10 cellular contexts compared by ENCODE assay signal in genomic region chr10:79136227-79137005, GRCh38.
DNase-seq lines count a peak whose midpoint lies in the region; ATAC-seq and TF ChIP-seq lines count a peak whose summit lies in the region.
"Had no signal": no experiment of that assay in that cellular context is flagged by ENCODE, and none has a peak within 500 bp of the region (broad histone marks: within the 10 kb centered on the region; RNA-seq: fewer than 3 reads in every experiment).

No MANE protein-coding gene starts in this region.

- H3K4me1 Mint-ChIP-seq in effector memory CD8-positive, alpha-beta T cell (ENCODE audit: low read depth in 2 of 2) = peaks cover 30 to 31% of the 10 kb centered on the region in 2 donors
- peaks cover 65% of the 10 kb centered on the region for H3K4me1 Mint-ChIP-seq in osteocyte (ENCODE audit: unreplicated experiment)

- H3K36me3 Mint-ChIP-seq in effector memory CD8-positive, alpha-beta T cell (ENCODE audit: insufficient read depth) = peaks cover 7% of the 10 kb centered on the region
- H3K36me3 Mint-ChIP-seq in osteocyte (ENCODE audit: unreplicated experiment) = peaks cover 19% of the 10 kb centered on the region

- H3K4me1 ChIP-seq in DND-41 (ENCODE audit: insufficient read depth, low read length) = peaks cover 60% of the 10 kb centered on the region

- peak overlapping the region; percentile 73 to 79 for H3K4me3 Mint-ChIP-seq in effector memory CD8-positive, alpha-beta T cell
- H3K4me3 Mint-ChIP-seq in osteocyte (ENCODE audit: unreplicated experiment) = peak overlapping the region; percentile 39

- no peaks in the 10 kb centered on the region for H3K27me3 Mint-ChIP-seq in effector memory CD8-positive, alpha-beta T cell
- H3K27me3 Mint-ChIP-seq in osteocyte (ENCODE audit: unreplicated experiment) = no peaks in the 10 kb centered on the region

- ATAC-seq in DND-41 (ENCODE audit: insufficient read depth, low read depth) (peak; percentile 14), HG02623 (IDR thresholded peaks at IDR 0.05; ENCODE audit: unreplicated experiment) (no peak)
- no peak for ATAC-seq in effector memory CD8-positive, alpha-beta T cell (replicated peaks)

- H3K4me2 ChIP-seq in DND-41 (ENCODE audit: insufficient read depth, low read length) = peak overlapping the region; percentile 71

- peak overlapping the region in 1 of 2 experiments; percentile 52; a peak in 2 of 4 replicates for H3K4me3 ChIP-seq in DND-41 (ENCODE audit: low read depth in 1 of 2, low read length in 2 of 2)

- TF ChIP-seq CTCF in DND-41 (IDR thresholded peaks at IDR 0.05; ENCODE audit: borderline replicate concordance, extremely low read depth, low read length, poor library complexity, severe bottlenecking) (no peak), osteocyte (IDR thresholded peaks at IDR 0.05) (no peak)

- no peak overlapping the region for H2AFZ ChIP-seq in DND-41 (ENCODE audit: low read depth, low read length)

- H3K36me3 ChIP-seq in DND-41 (ENCODE audit: insufficient read depth, low read length) = peaks cover 28% of the 10 kb centered on the region

- H3K9me3 ChIP-seq in DND-41 (ENCODE audit: insufficient read depth, low read length, severe bottlenecking) = no peaks in the 10 kb centered on the region

- H3K27ac ChIP-seq in DND-41 (ENCODE audit: low read length) = peak overlapping the region; percentile 99

- no peaks in the 10 kb centered on the region for H4K20me1 ChIP-seq in DND-41 (ENCODE audit: insufficient read depth, low read length)

- H3K9me3 Mint-ChIP-seq in effector memory CD8-positive, alpha-beta T cell = no peaks in the 10 kb centered on the region
- no peaks in the 10 kb centered on the region for H3K9me3 Mint-ChIP-seq in osteocyte (ENCODE audit: unreplicated experiment)

- peak; percentile 61 for DNase-seq in DND-41
- DNase-seq in NCI-H82 (lab: John Stamatoyannopoulos, UW) = peak; percentile 36
- DNase-seq in effector memory CD8-positive, alpha-beta T cell = no peak
- no peak for DNase-seq in osteocyte (ENCODE audit: extremely low spot score, unreplicated experiment)
- DNase-seq in DMS114 treated with DMSO at 0.1 percent for 48 hours (lab: John Stamatoyannopoulos, UW; ENCODE audit: unreplicated experiment) = no peak
- no peak for DNase-seq in DMS79 (lab: John Stamatoyannopoulos, UW)
- no peak for DNase-seq in AG08395 (ENCODE audit: low spot score)
- DNase-seq: NCI-H69; stimulated activated CD4-positive, alpha-beta T cell treated with anti-CD3 and anti-CD28 coated beads, Interleukin-4, amount 100 ng/mL, for 24 hours had no signal

- peak overlapping the region; percentile 79 for H3K9ac ChIP-seq in DND-41 (ENCODE audit: low read depth, low read length)

- H3K27me3 ChIP-seq in DND-41 (ENCODE audit: insufficient read depth, low read length, poor library complexity) = no peaks in the 10 kb centered on the region

- H3K27ac Mint-ChIP-seq in effector memory CD8-positive, alpha-beta T cell = peak overlapping the region; percentile 93
- H3K27ac Mint-ChIP-seq in osteocyte (ENCODE audit: unreplicated experiment) = peak overlapping the region; percentile 96

- peaks cover 61% of the 10 kb centered on the region for H3K79me2 ChIP-seq in DND-41 (ENCODE audit: insufficient read depth, low read length)

Comparison
In these comparisons a context has a peak if more than half of its experiments do, and no peak if none do; other contexts are left out.
1. DNase-seq: peak in DND-41 (single experiment) and NCI-H82 (single experiment); none in effector memory CD8-positive, alpha-beta T cell (0 of 3), osteocyte (single experiment), DMS114 treated with DMSO at 0.1 percent for 48 hours (single experiment), DMS79 (single experiment) and AG08395 (single experiment).